Comparison of ENCODE assay signal across 9 cellular contexts in the genomic region with DNA sequence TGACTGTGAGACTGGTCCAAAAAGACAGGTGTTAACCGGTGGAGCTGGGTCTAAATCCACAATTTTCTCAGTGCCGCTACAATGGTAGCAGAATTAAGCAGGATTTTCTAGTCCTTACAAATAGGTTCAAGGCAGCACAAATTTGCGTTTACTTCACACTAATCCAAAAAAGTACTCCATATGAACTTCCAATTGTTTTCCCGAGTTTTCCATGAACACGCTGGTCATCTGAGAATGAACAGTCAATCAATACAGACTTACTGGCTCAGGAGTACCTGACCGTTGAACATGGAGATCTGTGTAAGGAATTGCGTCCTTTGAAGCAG. TPM values are rescaled to one million over a fixed set of nuclear protein-coding genes. Genes with fewer than 3 reads are reported as not detected.
DNase-seq lines count a peak whose midpoint lies in the region; ATAC-seq and TF ChIP-seq lines count a peak whose summit lies in the region.
"Had no signal": no experiment of that assay in that cellular context is flagged by ENCODE, and none has a peak within 500 bp of the region (broad histone marks: within the 10 kb centered on the region; RNA-seq: fewer than 3 reads in every experiment).

No MANE protein-coding gene starts in this region.

- H3K4me3 ChIP-seq in CD4-positive, CD25-positive, alpha-beta regulatory T cell (ENCODE audit: low read depth, low read length) = peak overlapping the region; percentile 93
- peak overlapping the region; percentile 70 for H3K4me3 ChIP-seq in fibroblast of pulmonary artery (replicated peaks; ENCODE audit: low read depth, low read length)
- peak overlapping the region; percentile 53 for H3K4me3 ChIP-seq in parathyroid adenoma (ENCODE audit: low read depth, low read length)

- peak overlapping the region; percentile 22 to 88 (median 81) for H3K27ac Mint-ChIP-seq in CD4-positive, CD25-positive, alpha-beta regulatory T cell

- peak overlapping the region; percentile 79 for H2AFZ ChIP-seq in parathyroid adenoma

- peak overlapping the region; percentile 41 for H3K27ac ChIP-seq in CD4-positive, CD25-positive, alpha-beta regulatory T cell (ENCODE audit: insufficient read depth, low read length, poor library complexity, severe bottlenecking)
- H3K27ac ChIP-seq in VCaP (peak overlapping the region; percentile 74), parathyroid adenoma (peak overlapping the region; percentile 44)

- ATAC-seq in CD4-positive, CD25-positive, alpha-beta regulatory T cell (ENCODE audit: low read depth in 2 of 2) = no peak
- no peak for ATAC-seq in HG03159 (IDR thresholded peaks at IDR 0.05; ENCODE audit: unreplicated experiment)

- H3K79me2 ChIP-seq in parathyroid adenoma = no peaks in the 10 kb centered on the region

- no peaks in the 10 kb centered on the region for H3K36me3 ChIP-seq in CD4-positive, CD25-positive, alpha-beta regulatory T cell (ENCODE audit: control insufficient read depth, insufficient read depth, low read length)
- H3K36me3 ChIP-seq in parathyroid adenoma (ENCODE audit: control insufficient read depth, insufficient read depth, low read length) = no peaks in the 10 kb centered on the region

- no peaks in the 10 kb centered on the region for H3K9me3 ChIP-seq in CD4-positive, CD25-positive, alpha-beta regulatory T cell (ENCODE audit: control insufficient read depth in 2 of 2, low read length in 2 of 2)
- H3K9me3 ChIP-seq in parathyroid adenoma (ENCODE audit: control insufficient read depth, low read length) = no peaks in the 10 kb centered on the region

- peaks cover 0 to 1% (median 0%) of the 10 kb centered on the region in 7 donors for H3K9me3 Mint-ChIP-seq in CD4-positive, CD25-positive, alpha-beta regulatory T cell

- H3K27me3 Mint-ChIP-seq in CD4-positive, CD25-positive, alpha-beta regulatory T cell = no peaks in the 10 kb centered on the region

- no peak for DNase-seq in CD4-positive, CD25-positive, alpha-beta regulatory T cell
- DNase-seq in fibroblast of pulmonary artery (ENCODE audit: low read depth) = no peak
- no peak for DNase-seq in KG1 (lab: John Stamatoyannopoulos, UW)
- DNase-seq in NCI-H748 (lab: John Stamatoyannopoulos, UW; ENCODE audit: unreplicated experiment) = no peak
- no peak for DNase-seq in cerebellum (ENCODE audit: low spot score)
- DNase-seq: NCI-H748 treated with DMSO at 0.1 percent for 48 hours had no signal

- H3K4me1 ChIP-seq in CD4-positive, CD25-positive, alpha-beta regulatory T cell (ENCODE audit: control insufficient read depth, insufficient read depth, low read length, poor library complexity, severe bottlenecking) = peaks cover 22% of the 10 kb centered on the region
- H3K4me1 ChIP-seq in parathyroid adenoma = peaks cover 3% of the 10 kb centered on the region

- H3K4me2 ChIP-seq in parathyroid adenoma (ENCODE audit: low read length) = peak overlapping the region; percentile 75

- peak overlapping the region; percentile 87 to 94 (median 91) for H3K4me3 Mint-ChIP-seq in CD4-positive, CD25-positive, alpha-beta regulatory T cell

- TF ChIP-seq CTCF in VCaP (conservative IDR thresholded peaks at IDR 0.05) (no peak), fibroblast of pulmonary artery (IDR thresholded peaks at IDR 0.05; ENCODE audit: low read length, missing control alignments) (no peak), parathyroid adenoma (IDR thresholded peaks at IDR 0.05) (no peak)

- H3K27me3 ChIP-seq in CD4-positive, CD25-positive, alpha-beta regulatory T cell (ENCODE audit: control insufficient read depth, insufficient read depth, low read length) = no peaks in the 10 kb centered on the region
- no peaks in the 10 kb centered on the region for H3K27me3 ChIP-seq in parathyroid adenoma (ENCODE audit: control insufficient read depth, insufficient read depth, low read length)

- no peak overlapping the region for H3K9ac ChIP-seq in parathyroid adenoma

- peaks cover 28 to 46% (median 37%) of the 10 kb centered on the region in 4 donors for H3K4me1 Mint-ChIP-seq in CD4-positive, CD25-positive, alpha-beta regulatory T cell

- peaks cover 9% of the 10 kb centered on the region for H3K36me3 Mint-ChIP-seq in CD4-positive, CD25-positive, alpha-beta regulatory T cell

RNA-seq across cellular contexts. Expression of a gene that starts 0.7 kb away (rescaled TPM):
- total RNA-seq in CD4-positive, CD25-positive, alpha-beta regulatory T cell = 36.0 TPM
- 10 to 100 TPM; 22.5 to 41.8 (median 37.3) TPM for polyA plus RNA-seq in CD4-positive, CD25-positive, alpha-beta regulatory T cell
- 2.8 TPM for total RNA-seq in cerebellum

RNA-seq across cellular contexts. Expression of a gene that starts 35.4 kb away (rescaled TPM):
- 8.8 TPM for total RNA-seq in CD4-positive, CD25-positive, alpha-beta regulatory T cell
- 1 to 10 TPM; 1.1 to 1.6 (median 1.4) TPM for polyA plus RNA-seq in CD4-positive, CD25-positive, alpha-beta regulatory T cell
- 8.3 TPM for total RNA-seq in cerebellum
